ENCODE assay signal across 2 cellular contexts in the genomic region with DNA sequence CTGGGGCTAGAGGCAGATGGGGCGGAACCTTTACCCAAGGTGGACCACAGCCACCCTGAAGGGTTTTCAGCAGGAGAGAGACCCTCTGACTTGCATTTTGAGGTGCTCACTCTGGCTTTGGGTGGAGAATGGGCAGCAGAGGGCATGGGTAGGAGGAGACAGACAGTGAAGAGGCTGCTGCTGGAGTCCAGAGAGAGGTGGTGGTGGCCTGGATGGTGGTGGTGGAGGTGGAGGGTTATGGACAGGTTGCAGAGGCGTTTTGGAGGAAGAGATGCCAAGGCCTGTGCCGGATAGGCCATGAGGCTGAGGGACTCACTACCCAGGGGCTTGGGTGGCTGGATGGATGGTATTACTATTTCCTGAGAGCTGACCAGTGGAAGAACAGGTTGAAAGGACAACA.
TF ChIP-seq lines count a peak whose summit lies in the region.

No MANE protein-coding gene starts in this region.

TF ChIP-seq in H1, 55 proteins besides CTCF, POLR2A, EP300 and RAD21:
- TF ChIP-seq SIRT6 (IDR thresholded peaks at IDR 0.05; ENCODE audit: low read length): no peak
- TF ChIP-seq, protein P1, sequence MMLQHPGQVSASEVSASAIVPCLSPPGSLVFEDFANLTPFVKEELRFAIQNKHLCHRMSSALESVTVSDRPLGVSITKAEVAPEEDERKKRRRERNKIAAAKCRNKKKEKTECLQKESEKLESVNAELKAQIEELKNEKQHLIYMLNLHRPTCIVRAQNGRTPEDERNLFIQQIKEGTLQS (IDR thresholded peaks at IDR 0.05; ENCODE audit: insufficient read depth, low read depth, low read length): no peak
- no peak for TF ChIP-seq HDAC2 (IDR thresholded peaks at IDR 0.05; ENCODE audit: borderline replicate concordance in 1 of 2, low read depth in 2 of 2, low read length in 2 of 2)
- TF ChIP-seq CHD1 (IDR thresholded peaks at IDR 0.05; ENCODE audit: low read depth, low read length): no peak
- no peak for TF ChIP-seq RFX5 (IDR thresholded peaks at IDR 0.05; ENCODE audit: borderline replicate concordance, low read depth, low read length)
- no peak for TF ChIP-seq SRF (IDR thresholded peaks at IDR 0.05; ENCODE audit: low read depth, low read length)
- TF ChIP-seq TAF1 (IDR thresholded peaks at IDR 0.05; ENCODE audit: low read depth, low read length): no peak
- TF ChIP-seq, protein P2, sequence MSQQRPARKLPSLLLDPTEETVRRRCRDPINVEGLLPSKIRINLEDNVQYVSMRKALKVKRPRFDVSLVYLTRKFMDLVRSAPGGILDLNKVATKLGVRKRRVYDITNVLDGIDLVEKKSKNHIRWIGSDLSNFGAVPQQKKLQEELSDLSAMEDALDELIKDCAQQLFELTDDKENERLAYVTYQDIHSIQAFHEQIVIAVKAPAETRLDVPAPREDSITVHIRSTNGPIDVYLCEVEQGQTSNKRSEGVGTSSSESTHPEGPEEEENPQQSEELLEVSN (IDR thresholded peaks at IDR 0.05): no peak
- TF ChIP-seq RXRA (IDR thresholded peaks at IDR 0.05; ENCODE audit: insufficient read depth, low read depth, low read length): no peak
- TF ChIP-seq KDM5A (IDR thresholded peaks at IDR 0.05; ENCODE audit: low read length): no peak
- no peak for TF ChIP-seq TAF7 (optimal IDR thresholded peaks at IDR 0.05; ENCODE audit: borderline replicate concordance, low read depth, low read length)
- TF ChIP-seq SAP30 (IDR thresholded peaks at IDR 0.05; ENCODE audit: insufficient read depth, insufficient replicate concordance, low read length): no peak
- no peak for TF ChIP-seq SIN3A (conservative IDR thresholded peaks at IDR 0.05 in 1 of 2, IDR thresholded peaks at IDR 0.05 in 1 of 2; ENCODE audit: low read depth in 1 of 2, low read length in 2 of 2)
- TF ChIP-seq BRCA1 (IDR thresholded peaks at IDR 0.05; ENCODE audit: low read depth, low read length): no peak
- no peak for TF ChIP-seq TEAD4 (IDR thresholded peaks at IDR 0.05; ENCODE audit: low read depth, low read length)
- TF ChIP-seq, protein P3, sequence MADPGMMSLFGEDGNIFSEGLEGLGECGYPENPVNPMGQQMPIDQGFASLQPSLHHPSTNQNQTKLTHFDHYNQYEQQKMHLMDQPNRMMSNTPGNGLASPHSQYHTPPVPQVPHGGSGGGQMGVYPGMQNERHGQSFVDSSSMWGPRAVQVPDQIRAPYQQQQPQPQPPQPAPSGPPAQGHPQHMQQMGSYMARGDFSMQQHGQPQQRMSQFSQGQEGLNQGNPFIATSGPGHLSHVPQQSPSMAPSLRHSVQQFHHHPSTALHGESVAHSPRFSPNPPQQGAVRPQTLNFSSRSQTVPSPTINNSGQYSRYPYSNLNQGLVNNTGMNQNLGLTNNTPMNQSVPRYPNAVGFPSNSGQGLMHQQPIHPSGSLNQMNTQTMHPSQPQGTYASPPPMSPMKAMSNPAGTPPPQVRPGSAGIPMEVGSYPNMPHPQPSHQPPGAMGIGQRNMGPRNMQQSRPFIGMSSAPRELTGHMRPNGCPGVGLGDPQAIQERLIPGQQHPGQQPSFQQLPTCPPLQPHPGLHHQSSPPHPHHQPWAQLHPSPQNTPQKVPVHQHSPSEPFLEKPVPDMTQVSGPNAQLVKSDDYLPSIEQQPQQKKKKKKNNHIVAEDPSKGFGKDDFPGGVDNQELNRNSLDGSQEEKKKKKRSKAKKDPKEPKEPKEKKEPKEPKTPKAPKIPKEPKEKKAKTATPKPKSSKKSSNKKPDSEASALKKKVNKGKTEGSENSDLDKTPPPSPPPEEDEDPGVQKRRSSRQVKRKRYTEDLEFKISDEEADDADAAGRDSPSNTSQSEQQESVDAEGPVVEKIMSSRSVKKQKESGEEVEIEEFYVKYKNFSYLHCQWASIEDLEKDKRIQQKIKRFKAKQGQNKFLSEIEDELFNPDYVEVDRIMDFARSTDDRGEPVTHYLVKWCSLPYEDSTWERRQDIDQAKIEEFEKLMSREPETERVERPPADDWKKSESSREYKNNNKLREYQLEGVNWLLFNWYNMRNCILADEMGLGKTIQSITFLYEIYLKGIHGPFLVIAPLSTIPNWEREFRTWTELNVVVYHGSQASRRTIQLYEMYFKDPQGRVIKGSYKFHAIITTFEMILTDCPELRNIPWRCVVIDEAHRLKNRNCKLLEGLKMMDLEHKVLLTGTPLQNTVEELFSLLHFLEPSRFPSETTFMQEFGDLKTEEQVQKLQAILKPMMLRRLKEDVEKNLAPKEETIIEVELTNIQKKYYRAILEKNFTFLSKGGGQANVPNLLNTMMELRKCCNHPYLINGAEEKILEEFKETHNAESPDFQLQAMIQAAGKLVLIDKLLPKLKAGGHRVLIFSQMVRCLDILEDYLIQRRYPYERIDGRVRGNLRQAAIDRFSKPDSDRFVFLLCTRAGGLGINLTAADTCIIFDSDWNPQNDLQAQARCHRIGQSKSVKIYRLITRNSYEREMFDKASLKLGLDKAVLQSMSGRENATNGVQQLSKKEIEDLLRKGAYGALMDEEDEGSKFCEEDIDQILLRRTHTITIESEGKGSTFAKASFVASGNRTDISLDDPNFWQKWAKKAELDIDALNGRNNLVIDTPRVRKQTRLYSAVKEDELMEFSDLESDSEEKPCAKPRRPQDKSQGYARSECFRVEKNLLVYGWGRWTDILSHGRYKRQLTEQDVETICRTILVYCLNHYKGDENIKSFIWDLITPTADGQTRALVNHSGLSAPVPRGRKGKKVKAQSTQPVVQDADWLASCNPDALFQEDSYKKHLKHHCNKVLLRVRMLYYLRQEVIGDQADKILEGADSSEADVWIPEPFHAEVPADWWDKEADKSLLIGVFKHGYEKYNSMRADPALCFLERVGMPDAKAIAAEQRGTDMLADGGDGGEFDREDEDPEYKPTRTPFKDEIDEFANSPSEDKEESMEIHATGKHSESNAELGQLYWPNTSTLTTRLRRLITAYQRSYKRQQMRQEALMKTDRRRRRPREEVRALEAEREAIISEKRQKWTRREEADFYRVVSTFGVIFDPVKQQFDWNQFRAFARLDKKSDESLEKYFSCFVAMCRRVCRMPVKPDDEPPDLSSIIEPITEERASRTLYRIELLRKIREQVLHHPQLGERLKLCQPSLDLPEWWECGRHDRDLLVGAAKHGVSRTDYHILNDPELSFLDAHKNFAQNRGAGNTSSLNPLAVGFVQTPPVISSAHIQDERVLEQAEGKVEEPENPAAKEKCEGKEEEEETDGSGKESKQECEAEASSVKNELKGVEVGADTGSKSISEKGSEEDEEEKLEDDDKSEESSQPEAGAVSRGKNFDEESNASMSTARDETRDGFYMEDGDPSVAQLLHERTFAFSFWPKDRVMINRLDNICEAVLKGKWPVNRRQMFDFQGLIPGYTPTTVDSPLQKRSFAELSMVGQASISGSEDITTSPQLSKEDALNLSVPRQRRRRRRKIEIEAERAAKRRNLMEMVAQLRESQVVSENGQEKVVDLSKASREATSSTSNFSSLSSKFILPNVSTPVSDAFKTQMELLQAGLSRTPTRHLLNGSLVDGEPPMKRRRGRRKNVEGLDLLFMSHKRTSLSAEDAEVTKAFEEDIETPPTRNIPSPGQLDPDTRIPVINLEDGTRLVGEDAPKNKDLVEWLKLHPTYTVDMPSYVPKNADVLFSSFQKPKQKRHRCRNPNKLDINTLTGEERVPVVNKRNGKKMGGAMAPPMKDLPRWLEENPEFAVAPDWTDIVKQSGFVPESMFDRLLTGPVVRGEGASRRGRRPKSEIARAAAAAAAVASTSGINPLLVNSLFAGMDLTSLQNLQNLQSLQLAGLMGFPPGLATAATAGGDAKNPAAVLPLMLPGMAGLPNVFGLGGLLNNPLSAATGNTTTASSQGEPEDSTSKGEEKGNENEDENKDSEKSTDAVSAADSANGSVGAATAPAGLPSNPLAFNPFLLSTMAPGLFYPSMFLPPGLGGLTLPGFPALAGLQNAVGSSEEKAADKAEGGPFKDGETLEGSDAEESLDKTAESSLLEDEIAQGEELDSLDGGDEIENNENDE (IDR thresholded peaks at IDR 0.05; ENCODE audit: insufficient replicate concordance, low read length): no peak

TF ChIP-seq in HepG2, 621 proteins besides CTCF, POLR2A, EP300 and RAD21:
- TF ChIP-seq REXO4 (CRISPR knock-in tag; IDR thresholded peaks at IDR 0.05; ENCODE audit: borderline replicate concordance): no peak
- no peak for TF ChIP-seq POLR2G (IDR thresholded peaks at IDR 0.05; ENCODE audit: low read depth, low read length)
- no peak for TF ChIP-seq XRCC5 (optimal IDR thresholded peaks at IDR 0.05; ENCODE audit: low read length)
- no peak for TF ChIP-seq KMT2B (CRISPR knock-in tag; IDR thresholded peaks at IDR 0.05)
- TF ChIP-seq NCOA5 (CRISPR knock-in tag; IDR thresholded peaks at IDR 0.05): no peak
- TF ChIP-seq ZEB1 (IDR thresholded peaks at IDR 0.05; ENCODE audit: insufficient replicate concordance, low read depth): no peak
- TF ChIP-seq TBL1XR1 (IDR thresholded peaks at IDR 0.05; ENCODE audit: borderline replicate concordance, low read length, partially characterized antibody): no peak
- no peak for TF ChIP-seq TMF1 (CRISPR knock-in tag; IDR thresholded peaks at IDR 0.05; ENCODE audit: low read depth)
- TF ChIP-seq, protein P4, sequence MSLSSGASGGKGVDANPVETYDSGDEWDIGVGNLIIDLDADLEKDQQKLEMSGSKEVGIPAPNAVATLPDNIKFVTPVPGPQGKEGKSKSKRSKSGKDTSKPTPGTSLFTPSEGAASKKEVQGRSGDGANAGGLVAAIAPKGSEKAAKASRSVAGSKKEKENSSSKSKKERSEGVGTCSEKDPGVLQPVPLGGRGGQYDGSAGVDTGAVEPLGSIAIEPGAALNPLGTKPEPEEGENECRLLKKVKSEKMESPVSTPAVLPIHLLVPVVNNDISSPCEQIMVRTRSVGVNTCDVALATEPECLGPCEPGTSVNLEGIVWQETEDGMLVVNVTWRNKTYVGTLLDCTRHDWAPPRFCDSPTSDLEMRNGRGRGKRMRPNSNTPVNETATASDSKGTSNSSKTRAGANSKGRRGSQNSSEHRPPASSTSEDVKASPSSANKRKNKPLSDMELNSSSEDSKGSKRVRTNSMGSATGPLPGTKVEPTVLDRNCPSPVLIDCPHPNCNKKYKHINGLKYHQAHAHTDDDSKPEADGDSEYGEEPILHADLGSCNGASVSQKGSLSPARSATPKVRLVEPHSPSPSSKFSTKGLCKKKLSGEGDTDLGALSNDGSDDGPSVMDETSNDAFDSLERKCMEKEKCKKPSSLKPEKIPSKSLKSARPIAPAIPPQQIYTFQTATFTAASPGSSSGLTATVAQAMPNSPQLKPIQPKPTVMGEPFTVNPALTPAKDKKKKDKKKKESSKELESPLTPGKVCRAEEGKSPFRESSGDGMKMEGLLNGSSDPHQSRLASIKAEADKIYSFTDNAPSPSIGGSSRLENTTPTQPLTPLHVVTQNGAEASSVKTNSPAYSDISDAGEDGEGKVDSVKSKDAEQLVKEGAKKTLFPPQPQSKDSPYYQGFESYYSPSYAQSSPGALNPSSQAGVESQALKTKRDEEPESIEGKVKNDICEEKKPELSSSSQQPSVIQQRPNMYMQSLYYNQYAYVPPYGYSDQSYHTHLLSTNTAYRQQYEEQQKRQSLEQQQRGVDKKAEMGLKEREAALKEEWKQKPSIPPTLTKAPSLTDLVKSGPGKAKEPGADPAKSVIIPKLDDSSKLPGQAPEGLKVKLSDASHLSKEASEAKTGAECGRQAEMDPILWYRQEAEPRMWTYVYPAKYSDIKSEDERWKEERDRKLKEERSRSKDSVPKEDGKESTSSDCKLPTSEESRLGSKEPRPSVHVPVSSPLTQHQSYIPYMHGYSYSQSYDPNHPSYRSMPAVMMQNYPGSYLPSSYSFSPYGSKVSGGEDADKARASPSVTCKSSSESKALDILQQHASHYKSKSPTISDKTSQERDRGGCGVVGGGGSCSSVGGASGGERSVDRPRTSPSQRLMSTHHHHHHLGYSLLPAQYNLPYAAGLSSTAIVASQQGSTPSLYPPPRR (CRISPR knock-in tag; IDR thresholded peaks at IDR 0.05; ENCODE audit: borderline replicate concordance): no peak
- TF ChIP-seq SMYD3 (CRISPR knock-in tag; IDR thresholded peaks at IDR 0.05): no peak
- no peak for TF ChIP-seq TEAD2 (CRISPR knock-in tag; IDR thresholded peaks at IDR 0.05)
- TF ChIP-seq ZNF552 (CRISPR knock-in tag; IDR thresholded peaks at IDR 0.05; ENCODE audit: borderline replicate concordance): no peak
- TF ChIP-seq ZNF562 (CRISPR knock-in tag; IDR thresholded peaks at IDR 0.05; ENCODE audit: borderline replicate concordance): no peak
- TF ChIP-seq PHF8 (CRISPR knock-in tag; IDR thresholded peaks at IDR 0.05): no peak
- TF ChIP-seq SNAI1 (CRISPR knock-in tag; IDR thresholded peaks at IDR 0.05; ENCODE audit: borderline replicate concordance): no peak
